In genomic region chr11:31114437-31114836, GRCh38 we compare ENCODE assay signal across 15 cellular contexts.
DNase-seq lines count a peak whose midpoint lies in the region; ATAC-seq and TF ChIP-seq lines count a peak whose summit lies in the region.
"Had no signal": no experiment of that assay in that cellular context is flagged by ENCODE, and none has a peak within 500 bp of the region (broad histone marks: within the 10 kb centered on the region; RNA-seq: fewer than 3 reads in every experiment).

No MANE protein-coding gene starts in this region.

- peak overlapping the region; percentile 14; the same call in 1 of the 2 replicates for H3K27ac ChIP-seq in VCaP
- no peak overlapping the region for H3K27ac ChIP-seq in neuronal stem cell (replicated peaks; ENCODE audit: low read length)
- H3K27ac ChIP-seq in OCI-LY7 (ENCODE audit: low read depth, low read length, poor library complexity, severe bottlenecking): no peak overlapping the region
- H3K27ac ChIP-seq: A549, BLaER1, HL-60 had no signal

- H3K27me3 ChIP-seq in neuronal stem cell (ENCODE audit: control insufficient read depth in 3 of 3, insufficient read depth in 3 of 3, low read depth in 1 of 3, low read length in 3 of 3): no peaks in the 10 kb centered on the region
- H3K27me3 ChIP-seq: BLaER1 had no signal

- H3K4me2 ChIP-seq in neuronal stem cell (ENCODE audit: insufficient read depth, low read length, poor library complexity, severe bottlenecking): no peak overlapping the region
- no peak overlapping the region for H3K4me2 ChIP-seq in OCI-LY7 (ENCODE audit: low read length)
- H3K4me2 ChIP-seq: A549, BLaER1 had no signal

- no peaks in the 10 kb centered on the region for H3K9me2 ChIP-seq in OCI-LY7 (ENCODE audit: insufficient read depth, low read length)

- intact Hi-C loops in OCI-LY7 (cut with micrococcal nuclease; ENCODE audit: unreplicated experiment): no loop called here

- H4K8ac ChIP-seq in neuronal stem cell (ENCODE audit: low read depth, low read length): no peak overlapping the region

- no peak overlapping the region for H2BK15ac ChIP-seq in neuronal stem cell (ENCODE audit: low read length)

- H3K23ac ChIP-seq in neuronal stem cell (ENCODE audit: low read depth, low read length, poor library complexity): no peak overlapping the region

- H3K18ac ChIP-seq in neuronal stem cell (ENCODE audit: low read length): no peak overlapping the region

- H2BK120ac ChIP-seq in neuronal stem cell (ENCODE audit: low read depth, low read length): no peak overlapping the region

- H2BK5ac ChIP-seq in neuronal stem cell (ENCODE audit: low read length): no peak overlapping the region

- TF ChIP-seq CTCF in VCaP (conservative IDR thresholded peaks at IDR 0.05) (no peak), OCI-LY7 (conservative IDR thresholded peaks at IDR 0.05; ENCODE audit: low read length) (no peak)

- CTCF ChIA-PET in OCI-LY7 (lab: Charles Lee; ENCODE audit: unreplicated experiment): no interaction called here

- POLR2A ChIA-PET in OCI-LY7 (lab: Charles Lee): interaction anchor here (0.7 to 1.2 kb wide), 2 partner anchors 8 to 107 kb away, joined by 3 read pairs; no protein-coding TSS in a partner anchor

- H4K20me1 ChIP-seq in OCI-LY7 (ENCODE audit: insufficient read depth, low read length): no peaks in the 10 kb centered on the region
- H4K20me1 ChIP-seq: BLaER1 had no signal

- no peak overlapping the region for H2BK12ac ChIP-seq in neuronal stem cell (ENCODE audit: low read length)

- BruUV-seq in OCI-LY7 (replicated peaks; lab: Mats Ljungman, UMichigan): no TSS peak

- DNase-seq in kidney glomerular epithelial cell (lab: John Stamatoyannopoulos, UW): peak; percentile 51
- DNase-seq in neuronal stem cell (ENCODE audit: low spot score): no peak
- no peak for DNase-seq in NCI-H524 (lab: John Stamatoyannopoulos, UW)
- no peak for DNase-seq in OCI-LY7 (ENCODE audit: low spot score)
- DNase-seq: AML-193; CD4-positive, CD25-positive, alpha-beta regulatory T cell; GOT3 had no signal

- no peaks in the 10 kb centered on the region for H3K36me3 ChIP-seq in neuronal stem cell (replicated peaks in 1 of 2; ENCODE audit: control insufficient read depth in 2 of 2, insufficient read depth in 2 of 2, low read length in 2 of 2)
- no peaks in the 10 kb centered on the region for H3K36me3 ChIP-seq in OCI-LY7 (ENCODE audit: insufficient read depth, low read length)
- H3K36me3 ChIP-seq: BLaER1, HAP-1 had no signal

- H3K79me2 ChIP-seq in OCI-LY7 (ENCODE audit: insufficient read depth, low read depth, low read length): no peaks in the 10 kb centered on the region

- no CpG with 5 or more reads among the region's 2 CpGs for WGBS in neuronal stem cell (ENCODE audit: extremely low coverage in 2 of 2, insufficient read length in 2 of 2, insufficient replicate concordance in 1 of 2), 2 donors

- no peak overlapping the region for H3K4me3 ChIP-seq in neuronal stem cell (ENCODE audit: low read length in 2 of 2)
- H3K4me3 ChIP-seq in OCI-LY7 (ENCODE audit: low read depth, low read length, poor library complexity, severe bottlenecking): no peak overlapping the region
- H3K4me3 ChIP-seq: A549, BLaER1, GM12878, HAP-1 had no signal

- H2AK5ac ChIP-seq in neuronal stem cell (ENCODE audit: low read depth, low read length): no peak overlapping the region

- no peak overlapping the region for H3K9ac ChIP-seq in neuronal stem cell (ENCODE audit: low read depth, low read length, poor library complexity)
- H3K9ac ChIP-seq: BLaER1 had no signal

- H3K79me1 ChIP-seq in neuronal stem cell (ENCODE audit: low read depth, low read length): no peaks in the 10 kb centered on the region

- H2AFZ ChIP-seq in neuronal stem cell (ENCODE audit: low read length): peak overlapping the region; percentile 54
- no peak overlapping the region for H2AFZ ChIP-seq in OCI-LY7 (ENCODE audit: low read length)

- H3K9me3 ChIP-seq in neuronal stem cell (replicated peaks in 1 of 2; ENCODE audit: control insufficient read depth in 2 of 2, insufficient read depth in 1 of 2, low read depth in 1 of 2, low read length in 2 of 2) (no peaks in the 10 kb centered on the region), OCI-LY7 (ENCODE audit: low read length) (no peaks in the 10 kb centered on the region)
- H3K9me3 ChIP-seq: A549, BLaER1, HAP-1 had no signal

- no peak overlapping the region for H3K4ac ChIP-seq in neuronal stem cell (ENCODE audit: low read length)

- H3K14ac ChIP-seq in neuronal stem cell (ENCODE audit: low read length): no peak overlapping the region

- no peak overlapping the region for H4K91ac ChIP-seq in neuronal stem cell (ENCODE audit: low read depth, low read length, poor library complexity)

- H3K4me1 ChIP-seq in neuronal stem cell (ENCODE audit: control insufficient read depth in 2 of 2, insufficient read depth in 1 of 2, low read depth in 1 of 2, low read length in 2 of 2): peaks cover 3 to 26% of the 10 kb centered on the region in 2 donors
- no peaks in the 10 kb centered on the region for H3K4me1 ChIP-seq in OCI-LY7 (ENCODE audit: insufficient read depth, low read length, poor library complexity, severe bottlenecking)
- H3K4me1 ChIP-seq: A549, BLaER1, HAP-1 had no signal

- ATAC-seq in GM18909 (IDR thresholded peaks at IDR 0.05; ENCODE audit: poor library complexity, unreplicated experiment) (no peak), HG03378 (IDR thresholded peaks at IDR 0.05; ENCODE audit: unreplicated experiment) (no peak)
- ATAC-seq: A549, GM12878 had no signal
